30 cellular contexts compared by ENCODE assay signal in genomic region chr11:74354036-74354435, GRCh38. TPM values are rescaled to one million over a fixed set of nuclear protein-coding genes. Genes with fewer than 3 reads are reported as not detected.
"Had no signal": no experiment of that assay in that cellular context is flagged by ENCODE, and none has a peak within 500 bp of the region (broad histone marks: within the 10 kb centered on the region; RNA-seq: fewer than 3 reads in every experiment).

No MANE protein-coding gene starts in this region.

- H3K9me3 Mint-ChIP-seq: activated CD4-positive, alpha-beta memory T cell treated with anti-CD3 and anti-CD28 coated beads for 36 hours; activated CD4-positive, alpha-beta T cell treated with anti-CD3 and anti-CD28 coated beads, Interleukin-2, amount 10 ng/mL, durations not matched to agents 24 days and 14 days; activated naive CD4-positive, alpha-beta T cell treated with anti-CD3 and anti-CD28 coated beads, Interleukin-2, amount 10 ng/mL, durations not matched to agents 7 days and 5 days; activated naive CD8-positive, alpha-beta T cell treated with anti-CD3 and anti-CD28 coated beads, Interleukin-2, amount 10 ng/mL, durations not matched to agents 7 days and 5 days; activated T-helper 1 cell treated with anti-CD3 and anti-CD28 coated beads, Interleukin-12 subunit alpha, Interleukin-12 subunit beta, Interleukin-2, Interleukin-4 antibody, amounts not matched to agents 30 ng/mL and 10 ng/mL and 1 ng/mL, durations not matched to agents 14 hours and 24 hours and 36 hours; natural killer cell; neural progenitor cell had no signal

- H3K27me3 Mint-ChIP-seq: activated CD4-positive, alpha-beta memory T cell treated with anti-CD3 and anti-CD28 coated beads for 36 hours; activated CD4-positive, alpha-beta T cell treated with anti-CD3 and anti-CD28 coated beads, Interleukin-2, amount 10 ng/mL, durations not matched to agents 24 days and 14 days; activated naive CD4-positive, alpha-beta T cell treated with anti-CD3 and anti-CD28 coated beads, Interleukin-2, amount 10 ng/mL, durations not matched to agents 7 days and 5 days; activated naive CD8-positive, alpha-beta T cell treated with anti-CD3 and anti-CD28 coated beads, Interleukin-2, amount 10 ng/mL, durations not matched to agents 7 days and 5 days; T-helper 17 cell had no signal

- ATAC-seq: heart right ventricle, left lung, lower lobe of right lung, natural killer cell, right cardiac atrium, T-helper 17 cell had no signal

- H3K27me3 ChIP-seq: colonic mucosa, dorsolateral prefrontal cortex, heart right ventricle, left lung, neural progenitor cell, spleen, tibial nerve had no signal

- H3K4me3 Mint-ChIP-seq: activated CD4-positive, alpha-beta memory T cell treated with anti-CD3 and anti-CD28 coated beads for 36 hours; activated CD4-positive, alpha-beta T cell treated with anti-CD3 and anti-CD28 coated beads, Interleukin-2, amount 10 ng/mL, durations not matched to agents 24 days and 14 days; activated naive CD4-positive, alpha-beta T cell treated with anti-CD3 and anti-CD28 coated beads, Interleukin-2, amount 10 ng/mL, durations not matched to agents 7 days and 5 days; activated naive CD8-positive, alpha-beta T cell treated with anti-CD3 and anti-CD28 coated beads, Interleukin-2, amount 10 ng/mL, durations not matched to agents 7 days and 5 days; activated T-helper 1 cell treated with anti-CD3 and anti-CD28 coated beads, Interleukin-12 subunit alpha, Interleukin-12 subunit beta, Interleukin-2, Interleukin-4 antibody, amounts not matched to agents 30 ng/mL and 10 ng/mL and 1 ng/mL, durations not matched to agents 14 hours and 24 hours and 36 hours; natural killer cell; neural progenitor cell; T-helper 17 cell had no signal

- H3K27ac Mint-ChIP-seq: activated CD4-positive, alpha-beta memory T cell treated with anti-CD3 and anti-CD28 coated beads for 36 hours; activated CD4-positive, alpha-beta T cell treated with anti-CD3 and anti-CD28 coated beads, Interleukin-2, amount 10 ng/mL, durations not matched to agents 24 days and 14 days; activated naive CD4-positive, alpha-beta T cell treated with anti-CD3 and anti-CD28 coated beads, Interleukin-2, amount 10 ng/mL, durations not matched to agents 7 days and 5 days; activated naive CD8-positive, alpha-beta T cell treated with anti-CD3 and anti-CD28 coated beads, Interleukin-2, amount 10 ng/mL, durations not matched to agents 7 days and 5 days; activated T-helper 1 cell treated with anti-CD3 and anti-CD28 coated beads, Interleukin-12 subunit alpha, Interleukin-12 subunit beta, Interleukin-2, Interleukin-4 antibody, amounts not matched to agents 30 ng/mL and 10 ng/mL and 1 ng/mL, durations not matched to agents 14 hours and 24 hours and 36 hours; natural killer cell; T-helper 17 cell had no signal

- H3K4me2 ChIP-seq: neural progenitor cell had no signal

- H3K36me3 Mint-ChIP-seq: natural killer cell had no signal

- DNase-seq: activated CD4-positive, alpha-beta memory T cell treated with anti-CD3 and anti-CD28 coated beads for 36 hours; activated CD4-positive, alpha-beta T cell treated with anti-CD3 and anti-CD28 coated beads, Interleukin-2, amount 10 ng/mL, durations not matched to agents 24 days and 14 days; activated CD4-positive, CD25-positive, alpha-beta regulatory T cell treated with anti-CD3 and anti-CD28 coated beads, Interleukin-2, amount 50 U/mL, for 72 hours; activated CD8-positive, alpha-beta memory T cell treated with anti-CD3 and anti-CD28 coated beads, Interleukin-2, amount 50 U/mL, for 4 hours; activated gamma-delta T cell; activated naive CD4-positive, alpha-beta T cell treated with anti-CD3 and anti-CD28 coated beads, Interleukin-2, amount 10 ng/mL, durations not matched to agents 7 days and 5 days; activated naive CD8-positive, alpha-beta T cell treated with anti-CD3 and anti-CD28 coated beads, Interleukin-2, amount 10 ng/mL, durations not matched to agents 7 days and 5 days; activated T-cell treated with anti-CD3 and anti-CD28 coated beads, Interleukin-2, amount 50 U/mL, for 1 hour; amygdala; colonic mucosa; dorsolateral prefrontal cortex; effector memory CD4-positive, alpha-beta T cell; foreskin fibroblast; heart right ventricle; lower lobe of right lung; mesenchymal stem cell; natural killer cell; occipital lobe; posterior cingulate gyrus; right cardiac atrium; spleen; stimulated activated naive CD4-positive, alpha-beta T cell; T-helper 17 cell; T1000; WERI-Rb-1 had no signal

- H3K36me3 ChIP-seq: colonic mucosa, lower lobe of right lung, neural progenitor cell, WERI-Rb-1 had no signal

- H3K9ac ChIP-seq: neural progenitor cell had no signal

- H3K27ac ChIP-seq: colonic mucosa, heart right ventricle, left lung, lower lobe of right lung, neural progenitor cell, spleen, tibial nerve, WERI-Rb-1 had no signal

- H3K4me1 Mint-ChIP-seq: activated CD4-positive, alpha-beta T cell treated with anti-CD3 and anti-CD28 coated beads, Interleukin-2, amount 10 ng/mL, durations not matched to agents 24 days and 14 days; activated naive CD4-positive, alpha-beta T cell treated with anti-CD3 and anti-CD28 coated beads, Interleukin-2, amount 10 ng/mL, durations not matched to agents 7 days and 5 days; T-helper 17 cell had no signal

- H3K4me1 ChIP-seq: colonic mucosa, heart right ventricle, left lung, lower lobe of right lung, neural progenitor cell, spleen, tibial nerve had no signal

- H3K4me3 ChIP-seq: colonic mucosa, dorsolateral prefrontal cortex, heart right ventricle, left lung, lower lobe of right lung, neural progenitor cell, spleen, tibial nerve had no signal

- H3K9me3 ChIP-seq: colonic mucosa, heart right ventricle, left lung, lower lobe of right lung, spleen, tibial nerve had no signal

- H2AFZ ChIP-seq: neural progenitor cell had no signal

RNA-seq across cellular contexts. Expression of gene P4HA3, which starts 42.6 kb away (rescaled TPM):
- total RNA-seq: activated CD4-positive, alpha-beta memory T cell treated with anti-CD3 and anti-CD28 coated beads for 36 hours; activated CD4-positive, alpha-beta T cell treated with anti-CD3 and anti-CD28 coated beads, Interleukin-2, amount 10 ng/mL, durations not matched to agents 24 days and 14 days; activated CD8-positive, alpha-beta memory T cell treated with anti-CD3 and anti-CD28 coated beads for 36 hours; activated naive CD8-positive, alpha-beta T cell treated with anti-CD3 and anti-CD28 coated beads, Interleukin-2, amount 10 ng/mL, durations not matched to agents 7 days and 5 days; activated T-helper 1 cell treated with anti-CD3 and anti-CD28 coated beads, Interleukin-12 subunit alpha, Interleukin-12 subunit beta, Interleukin-2, Interleukin-4 antibody, amounts not matched to agents 30 ng/mL and 10 ng/mL and 1 ng/mL, durations not matched to agents 14 hours and 24 hours and 36 hours; natural killer cell; occipital lobe; T-helper 17 cell had no signal
